23 cellular contexts compared by ENCODE assay signal in the genomic region with DNA sequence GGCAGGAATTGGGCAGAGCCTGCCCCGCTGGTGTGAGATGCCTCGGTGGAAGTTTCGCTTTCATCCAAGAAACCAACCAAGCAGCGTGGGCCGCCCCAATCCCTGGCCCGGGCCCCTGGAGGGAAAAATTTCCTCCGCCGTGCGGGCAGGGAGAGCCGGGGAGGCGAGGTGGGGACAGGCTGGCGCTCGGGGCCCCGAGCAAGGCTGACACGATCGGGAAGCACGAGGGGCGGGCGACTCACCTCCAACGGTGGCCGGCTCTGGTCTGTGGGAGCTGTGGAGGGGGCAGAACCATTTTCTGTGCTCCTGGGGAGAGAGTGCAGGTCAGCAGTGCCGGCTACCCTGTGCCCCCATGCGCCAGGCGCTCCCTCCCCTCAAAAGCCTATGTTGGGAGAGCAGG. TPM values are rescaled to one million over a fixed set of nuclear protein-coding genes. Genes with fewer than 3 reads are reported as not detected.
A peak's percentile ranks its signal among the peaks of the same experiment; 100 is the strongest.
DNase-seq lines count a peak whose midpoint lies in the region; ATAC-seq and TF ChIP-seq lines count a peak whose summit lies in the region.
"Had no signal": no experiment of that assay in that cellular context is flagged by ENCODE, and none has a peak within 500 bp of the region (broad histone marks: within the 10 kb centered on the region; RNA-seq: fewer than 3 reads in every experiment).

No MANE protein-coding gene starts in this region.

- DNase-seq in GM23338 (ENCODE audit: low spot score): no peak
- DNase-seq in RWPE1 (ENCODE audit: low spot score): no peak
- no peak for DNase-seq in neuronal stem cell (ENCODE audit: low spot score)
- DNase-seq in spleen: peak; percentile 58
- no peak for DNase-seq in neural progenitor cell (ENCODE audit: low spot score)
- DNase-seq in stimulated activated CD4-positive, alpha-beta T cell treated with anti-CD3 and anti-CD28 coated beads, Interleukin-15, amount 100 ng/mL, for 24 hours: no peak
- DNase-seq: 8988T; ACHN; AML-193; BE2C; CD4-positive, alpha-beta T cell; CD8-positive, alpha-beta memory T cell; DMS 273 treated with DMSO at 0.1 percent for 48 hours; DMS79; GF-D8; GOT3; H7 had no signal

- H2BK5ac ChIP-seq in neuronal stem cell (ENCODE audit: low read length): no peak overlapping the region

- no peak overlapping the region for H4K8ac ChIP-seq in neuronal stem cell (ENCODE audit: low read depth, low read length)

- POLR2A ChIA-PET in RWPE1 (lab: Yijun Ruan, JAX; ENCODE audit: low non-redundant PET): no interaction called here

- H3K4me3 Mint-ChIP-seq in GM23338 (no peak overlapping the region), neural progenitor cell (no peak overlapping the region)
- H3K4me3 Mint-ChIP-seq: CD14-positive monocyte; CD4-positive, alpha-beta T cell; CD8-positive, alpha-beta memory T cell had no signal

- no peak overlapping the region for H2BK12ac ChIP-seq in neuronal stem cell (ENCODE audit: low read length)

- H4K20me1 ChIP-seq in GM23338 (replicated peaks; ENCODE audit: insufficient read depth): peaks cover 20% of the 10 kb centered on the region
- peaks cover 58% of the 10 kb centered on the region for H4K20me1 ChIP-seq in neural progenitor cell (ENCODE audit: low read depth)

- H3K27me3 ChIP-seq in GM23338 (ENCODE audit: insufficient read depth) (no peaks in the 10 kb centered on the region), neuronal stem cell (ENCODE audit: control insufficient read depth in 3 of 3, insufficient read depth in 3 of 3, low read depth in 1 of 3, low read length in 3 of 3) (no peaks in the 10 kb centered on the region), spleen (replicated peaks in 1 of 7) (no peaks in the 10 kb centered on the region), neural progenitor cell (no peaks in the 10 kb centered on the region)
- H3K27me3 ChIP-seq: BE2C; BLaER1 treated with 17β-estradiol and CSF1 and Interleukin-3, amounts not matched to agents 10 nM and 100 nM had no signal

- TF ChIP-seq CTCF in GM23338 (conservative IDR thresholded peaks at IDR 0.05; ENCODE audit: low read depth in 2 of 2): no peak
- TF ChIP-seq CTCF in RWPE1 (conservative IDR thresholded peaks at IDR 0.05; ENCODE audit: low read depth): no peak
- TF ChIP-seq CTCF in spleen (IDR thresholded peaks at IDR 0.05 in 8 of 11, conservative IDR thresholded peaks at IDR 0.05 in 3 of 11): no peak
- no peak for TF ChIP-seq CTCF in neural progenitor cell (IDR thresholded peaks at IDR 0.05)

- H3K4me2 ChIP-seq in GM23338 (no peak overlapping the region), neuronal stem cell (ENCODE audit: insufficient read depth, low read length, poor library complexity, severe bottlenecking) (no peak overlapping the region), neural progenitor cell (no peak overlapping the region)
- H3K4me2 ChIP-seq: A549; BLaER1 treated with 17β-estradiol and CSF1 and Interleukin-3, amounts not matched to agents 10 nM and 100 nM had no signal

- no peak overlapping the region for H3K23ac ChIP-seq in neuronal stem cell (ENCODE audit: low read depth, low read length, poor library complexity)

- peaks cover 3% of the 10 kb centered on the region; the same call in 1 of the 2 replicates for H3F3A ChIP-seq in GM23338 (replicated peaks; ENCODE audit: low read depth)
- H3F3A ChIP-seq in neural progenitor cell (ENCODE audit: low read depth): no peaks in the 10 kb centered on the region

- H3K27ac Mint-ChIP-seq in GM23338: no peak overlapping the region
- no peak overlapping the region for H3K27ac Mint-ChIP-seq in neural progenitor cell
- H3K27ac Mint-ChIP-seq: CD14-positive monocyte; CD4-positive, alpha-beta T cell had no signal

- H4K91ac ChIP-seq in neuronal stem cell (ENCODE audit: low read depth, low read length, poor library complexity): no peak overlapping the region

- intact Hi-C loops in spleen (cut with DNase I; ENCODE audit: low total_unique reads): no loop called here

- 0 out of 2 replicates have a peak overlapping the region, but pooled peaks have one; percentile 32 for H3K27ac ChIP-seq in GM23338 (ENCODE audit: low read depth)
- peak overlapping the region; percentile 11; the same call in 1 of the 2 replicates for H3K27ac ChIP-seq in RWPE1
- no peak overlapping the region for H3K27ac ChIP-seq in neuronal stem cell (replicated peaks; ENCODE audit: low read length)
- no peak overlapping the region for H3K27ac ChIP-seq in spleen
- H3K27ac ChIP-seq in neural progenitor cell: no peak overlapping the region
- H3K27ac ChIP-seq: A549; BLaER1 treated with 17β-estradiol and CSF1 and Interleukin-3, amounts not matched to agents 10 nM and 100 nM had no signal

- no peak overlapping the region for H3K14ac ChIP-seq in neuronal stem cell (ENCODE audit: low read length)

- H2AK5ac ChIP-seq in neuronal stem cell (ENCODE audit: low read depth, low read length): no peak overlapping the region

- H3K79me2 ChIP-seq in GM23338 (replicated peaks; ENCODE audit: insufficient read depth) (peaks cover 49% of the 10 kb centered on the region), neural progenitor cell (ENCODE audit: low read depth) (peaks cover 55% of the 10 kb centered on the region)

- H2BK120ac ChIP-seq in neuronal stem cell (ENCODE audit: low read depth, low read length): no peak overlapping the region

- H3K36me3 ChIP-seq in GM23338 (ENCODE audit: insufficient read depth) (0 out of 2 replicates have a peak, but pooled peaks cover 3% of the 10 kb centered on the region), neuronal stem cell (replicated peaks in 1 of 2; ENCODE audit: control insufficient read depth in 2 of 2, insufficient read depth in 2 of 2, low read length in 2 of 2) (peaks cover 11 to 71% of the 10 kb centered on the region in 2 donors), spleen (peaks cover 0 to 100% (median 71%) of the 10 kb centered on the region in 6 donors), neural progenitor cell (no peaks in the 10 kb centered on the region)

- CTCF ChIA-PET in RWPE1 (lab: Yijun Ruan, JAX): no interaction called here

- H2AFZ ChIP-seq in GM23338: no peak overlapping the region
- H2AFZ ChIP-seq in neuronal stem cell (ENCODE audit: low read length): no peak overlapping the region
- H2AFZ ChIP-seq in neural progenitor cell (replicated peaks): no peak overlapping the region

- no peaks in the 10 kb centered on the region for H3K9me2 ChIP-seq in GM23338 (ENCODE audit: insufficient read depth)

- no peak overlapping the region for H3K18ac ChIP-seq in neuronal stem cell (ENCODE audit: low read length)

- H3K36me3 Mint-ChIP-seq in GM23338 (ENCODE audit: low read depth) (peaks cover 28% of the 10 kb centered on the region), neural progenitor cell (peaks cover 2% of the 10 kb centered on the region)

- H3K4me1 ChIP-seq in GM23338 (ENCODE audit: insufficient read depth) (no peaks in the 10 kb centered on the region), neuronal stem cell (ENCODE audit: control insufficient read depth in 2 of 2, insufficient read depth in 1 of 2, low read depth in 1 of 2, low read length in 2 of 2) (no peaks in the 10 kb centered on the region), spleen (peaks cover 5 to 55% (median 35%) of the 10 kb centered on the region in 6 donors), neural progenitor cell (no peaks in the 10 kb centered on the region)
- H3K4me1 ChIP-seq: A549, BE2C had no signal

- no peaks in the 10 kb centered on the region for H3K9me3 ChIP-seq in neuronal stem cell (replicated peaks in 1 of 2; ENCODE audit: control insufficient read depth in 2 of 2, insufficient read depth in 1 of 2, low read depth in 1 of 2, low read length in 2 of 2)
- H3K9me3 ChIP-seq in spleen: no peaks in the 10 kb centered on the region
- H3K9me3 ChIP-seq in neural progenitor cell (ENCODE audit: low read depth): no peaks in the 10 kb centered on the region
- H3K9me3 ChIP-seq: A549; BE2C; BLaER1 treated with 17β-estradiol and CSF1 and Interleukin-3, amounts not matched to agents 10 nM and 100 nM had no signal

- H3K9me3 Mint-ChIP-seq in GM23338 (no peaks in the 10 kb centered on the region), neural progenitor cell (no peaks in the 10 kb centered on the region)
- H3K9me3 Mint-ChIP-seq: CD14-positive monocyte; CD4-positive, alpha-beta T cell; CD8-positive, alpha-beta memory T cell had no signal

- H3K4me3 ChIP-seq in GM23338 (no peak overlapping the region), neuronal stem cell (ENCODE audit: low read length in 2 of 2) (no peak overlapping the region), spleen (no peak overlapping the region), neural progenitor cell (no peak overlapping the region)
- H3K4me3 ChIP-seq: A549; BLaER1 treated with 17β-estradiol and CSF1 and Interleukin-3, amounts not matched to agents 10 nM and 100 nM had no signal

- H2BK15ac ChIP-seq in neuronal stem cell (ENCODE audit: low read length): no peak overlapping the region

- TF ChIP-seq POLR2A in spleen (IDR thresholded peaks at IDR 0.05): no peak

- no CpG with 5 or more reads among the region's 24 CpGs for WGBS in neuronal stem cell (ENCODE audit: extremely low coverage in 2 of 2, insufficient read length in 2 of 2, insufficient replicate concordance in 1 of 2), 2 donors
- 84 to 90% (median 86%) methylated on average over 21 to 24 of the region's 24 CpGs for WGBS in spleen, 5 donors

- H3K79me1 ChIP-seq in neuronal stem cell (ENCODE audit: low read depth, low read length): peaks cover 42% of the 10 kb centered on the region

- H3K9ac ChIP-seq in neuronal stem cell (ENCODE audit: low read depth, low read length, poor library complexity): peak overlapping the region; percentile 44
- no peak overlapping the region for H3K9ac ChIP-seq in neural progenitor cell

- H3K27me3 Mint-ChIP-seq in GM23338 (ENCODE audit: insufficient read depth, low read depth, poor library complexity) (peaks cover 8% of the 10 kb centered on the region), neural progenitor cell (ENCODE audit: insufficient read depth, low read depth) (no peaks in the 10 kb centered on the region)
- H3K27me3 Mint-ChIP-seq: CD4-positive, alpha-beta T cell; CD8-positive, alpha-beta memory T cell had no signal

- no peak overlapping the region for H3K4ac ChIP-seq in neuronal stem cell (ENCODE audit: low read length)

- no peaks in the 10 kb centered on the region; the same call in 2 of the 3 replicates for H3K4me1 Mint-ChIP-seq in GM23338
- no peaks in the 10 kb centered on the region for H3K4me1 Mint-ChIP-seq in neural progenitor cell

- ATAC-seq in GM23338 (no peak), HG03045 (IDR thresholded peaks at IDR 0.05; ENCODE audit: unreplicated experiment) (no peak)
- ATAC-seq: A549, HCT116 had no signal

RNA-seq across cellular contexts. Expression of gene RNF126, which starts 11.0 kb away (rescaled TPM):
- 80.5 and 112 TPM in 2 replicates for total RNA-seq in GM23338 (2014; rRNA removed; shearing (Covaris generic))
- 91.7 and 95.7 TPM in 2 replicates for polyA plus RNA-seq in GM23338 (2016; fragmentation: Nextera tagmentation; extraction: Ambion mirVana)
- 59.4 TPM for polyA plus RNA-seq in neuronal stem cell (2013, experiment 1 of 2)
- 57.6 TPM for polyA plus RNA-seq in neuronal stem cell (2013, experiment 2 of 2)
- total RNA-seq in spleen: 10 to 100 TPM; 49.2 to 95.1 (median 57.7) TPM
- 10 to 100 TPM; 38.1 to 55.3 (median 45.0) TPM for polyA plus RNA-seq in spleen
- 9.7 and 50.9 TPM in 2 replicates for total RNA-seq in neural progenitor cell (ENCODE audit: low replicate concordance)

RNA-seq across cellular contexts. Expression of gene FGF22, which starts 12.3 kb away (rescaled TPM):
- total RNA-seq in GM23338 (2014; rRNA removed; shearing (Covaris generic)): 0.31 and 2.8 TPM in 2 replicates
- polyA plus RNA-seq in GM23338 (2016; fragmentation: Nextera tagmentation; extraction: Ambion mirVana) (1.0 and 1.1 TPM in 2 replicates), spleen (under 1 TPM in 2 of 3 donors, not detected in 1; 0.10 to 0.20 TPM)
- polyA plus RNA-seq in neuronal stem cell (2013, experiment 1 of 2): 0.78 TPM
- polyA plus RNA-seq in neuronal stem cell (2013, experiment 2 of 2): 0.66 TPM
- total RNA-seq in spleen (under 1 TPM in 2 of 7 donors, not detected in 5; 0.27 to 0.61 TPM), neural progenitor cell (ENCODE audit: low replicate concordance) (0.37 TPM in 1 of 2 replicates, not detected in the other)
- total RNA-seq: G401, H7 had no signal
- polyA plus RNA-seq: CD14-positive monocyte; CD8-positive, alpha-beta memory T cell had no signal

RNA-seq across cellular contexts. Expression of gene POLRMT, which starts 18.7 kb away (rescaled TPM):
- total RNA-seq in GM23338 (2014; rRNA removed; shearing (Covaris generic)): 120 and 148 TPM in 2 replicates
- 98.0 and 125 TPM in 2 replicates for polyA plus RNA-seq in GM23338 (2016; fragmentation: Nextera tagmentation; extraction: Ambion mirVana)
- polyA plus RNA-seq in neuronal stem cell (2013, experiment 1 of 2): 50.0 TPM
- 45.6 TPM for polyA plus RNA-seq in neuronal stem cell (2013, experiment 2 of 2)
- 10 to 100 TPM; 28.6 to 55.6 (median 49.7) TPM for total RNA-seq in spleen
- polyA plus RNA-seq in spleen: 100 to 1,000 TPM in 2 of 3 donors, 10 to 100 TPM in 1; 67.8 to 105 (median 102) TPM
- 14.1 and 68.6 TPM in 2 replicates for total RNA-seq in neural progenitor cell (ENCODE audit: low replicate concordance)

RNA-seq across cellular contexts. Expression of gene FSTL3, which starts 24.2 kb away (rescaled TPM):
- 10.1 and 12.5 TPM in 2 replicates for total RNA-seq in GM23338 (2014; rRNA removed; shearing (Covaris generic))
- polyA plus RNA-seq in GM23338 (2016; fragmentation: Nextera tagmentation; extraction: Ambion mirVana): 2.9 and 3.1 TPM in 2 replicates
- 6.2 TPM for polyA plus RNA-seq in neuronal stem cell (2013, experiment 1 of 2)
- polyA plus RNA-seq in neuronal stem cell (2013, experiment 2 of 2): 6.2 TPM
- total RNA-seq in spleen: 10 to 100 TPM; 11.5 to 43.4 (median 16.6) TPM
- 10 to 100 TPM in 2 of 3 donors, 1 to 10 TPM in 1; 5.6 to 31.2 (median 10.9) TPM for polyA plus RNA-seq in spleen
- total RNA-seq in neural progenitor cell (ENCODE audit: low replicate concordance): 2.4 and 21.9 TPM in 2 replicates

RNA-seq across cellular contexts. Expression of gene PRSS57, which starts 43.3 kb away (rescaled TPM):
- total RNA-seq in GM23338 (2014; rRNA removed; shearing (Covaris generic)): not detected in 2 replicates
- polyA plus RNA-seq in GM23338 (2016; fragmentation: Nextera tagmentation; extraction: Ambion mirVana) (0.21 and 0.34 TPM in 2 replicates), spleen (under 1 TPM; 0.24 to 0.70 (median 0.27) TPM)
- polyA plus RNA-seq in neuronal stem cell (2013, experiment 1 of 2): 0.03 TPM
- 0.06 TPM for polyA plus RNA-seq in neuronal stem cell (2013, experiment 2 of 2)
- total RNA-seq in spleen (1 to 10 TPM in 2 of 7 donors, under 1 TPM in 3, not detected in 2; 0.46 to 2.5 (median 0.60) TPM), neural progenitor cell (ENCODE audit: low replicate concordance) (not detected in 2 replicates)
- total RNA-seq: CD4-positive, alpha-beta T cell; CD8-positive, alpha-beta memory T cell; G401; H7 had no signal
- polyA plus RNA-seq: CD8-positive, alpha-beta memory T cell had no signal

Comparison
In these comparisons a context has a peak if more than half of its experiments do, and no peak if none do; other contexts are left out.
1. H3K27ac ChIP-seq: peak in GM23338 (single experiment) and RWPE1 (single experiment); none in neuronal stem cell (single experiment), spleen (0 of 8) and neural progenitor cell (single experiment).